12 cellular contexts compared by ENCODE assay signal in genomic region chr7:112157072-112157471, GRCh38. TPM values are rescaled to one million over a fixed set of nuclear protein-coding genes. Genes with fewer than 3 reads are reported as not detected.
DNase-seq lines count a peak whose midpoint lies in the region; ATAC-seq, FAIRE-seq and TF ChIP-seq lines count a peak whose summit lies in the region.
"Had no signal": no experiment of that assay in that cellular context is flagged by ENCODE, and none has a peak within 500 bp of the region (broad histone marks: within the 10 kb centered on the region; RNA-seq: fewer than 3 reads in every experiment).

No MANE protein-coding gene starts in this region.

- H3K27ac Mint-ChIP-seq in astrocyte (ENCODE audit: unreplicated experiment): peak overlapping the region; percentile 73
- H3K27ac Mint-ChIP-seq: activated naive CD4-positive, alpha-beta T cell treated with anti-CD3 and anti-CD28 coated beads, Interleukin-2, amount 10 ng/mL, durations not matched to agents 7 days and 5 days; mesothelial cell of epicardium; stimulated activated memory B cell treated with anti-CD40 and anti-IgM and Interleukin-4, amounts not matched to agents 10 μg/mL and 1 μg/mL and 100 μg/mL, for 72 hours had no signal

- no peak overlapping the region for H3K4me3 Mint-ChIP-seq in astrocyte (ENCODE audit: unreplicated experiment)
- H3K4me3 Mint-ChIP-seq: activated naive CD4-positive, alpha-beta T cell treated with anti-CD3 and anti-CD28 coated beads, Interleukin-2, amount 10 ng/mL, durations not matched to agents 7 days and 5 days; mesothelial cell of epicardium; stimulated activated memory B cell treated with anti-CD40 and anti-IgM and Interleukin-4, amounts not matched to agents 10 μg/mL and 1 μg/mL and 100 μg/mL, for 72 hours had no signal

- H3K36me3 ChIP-seq in astrocyte (ENCODE audit: insufficient read depth, low read length) (no peaks in the 10 kb centered on the region), mesenchymal stem cell (ENCODE audit: control insufficient read depth in 1 of 2, insufficient read depth in 2 of 2, low read depth in 1 of 2, low read length in 2 of 2) (no peaks in the 10 kb centered on the region), mucosa of descending colon (ENCODE audit: low read depth) (no peaks in the 10 kb centered on the region), ovary (no peaks in the 10 kb centered on the region)

- H3K4me3 ChIP-seq in astrocyte (ENCODE audit: insufficient read depth, low read depth, low read length) (no peak overlapping the region), mesenchymal stem cell (ENCODE audit: insufficient read depth in 1 of 2, low read depth in 1 of 2, low read length in 2 of 2) (no peak overlapping the region), mucosa of descending colon (no peak overlapping the region), ovary (no peak overlapping the region), lower leg skin (ENCODE audit: low read depth, poor library complexity, severe bottlenecking) (no peak overlapping the region)

- H3K79me1 ChIP-seq in mesenchymal stem cell (replicated peaks; ENCODE audit: low read length, poor library complexity, severe bottlenecking): peaks cover 7% of the 10 kb centered on the region

- peaks cover 5% of the 10 kb centered on the region for H3K79me2 ChIP-seq in astrocyte (ENCODE audit: insufficient read depth, low read length)

- no peak for FAIRE-seq in astrocyte (lab: Jason Lieb, UNC)

- H3K9ac ChIP-seq in astrocyte (ENCODE audit: low read length): no peak overlapping the region
- no peak overlapping the region for H3K9ac ChIP-seq in mesenchymal stem cell (ENCODE audit: low read length)

- H3K27me3 ChIP-seq in astrocyte (ENCODE audit: insufficient read depth, low read length) (no peaks in the 10 kb centered on the region), mesenchymal stem cell (ENCODE audit: control insufficient read depth in 1 of 2, insufficient read depth in 1 of 2, low read length in 2 of 2) (no peaks in the 10 kb centered on the region), ovary (no peaks in the 10 kb centered on the region)

- TF ChIP-seq POLR2A in ovary (IDR thresholded peaks at IDR 0.05) (no peak), lower leg skin (IDR thresholded peaks at IDR 0.05) (no peak)

- no peak for TF ChIP-seq EP300 in ovary (IDR thresholded peaks at IDR 0.05)

- no peak overlapping the region for H3K4ac ChIP-seq in mesenchymal stem cell (ENCODE audit: low read depth in 1 of 2, low read length in 2 of 2)

- no peak overlapping the region for H2BK15ac ChIP-seq in mesenchymal stem cell (ENCODE audit: low read depth, poor library complexity, severe bottlenecking)

- no peaks in the 10 kb centered on the region for H3K9me3 Mint-ChIP-seq in astrocyte (ENCODE audit: unreplicated experiment)
- H3K9me3 Mint-ChIP-seq: activated naive CD4-positive, alpha-beta T cell treated with anti-CD3 and anti-CD28 coated beads, Interleukin-2, amount 10 ng/mL, durations not matched to agents 7 days and 5 days; mesothelial cell of epicardium; stimulated activated memory B cell treated with anti-CD40 and anti-IgM and Interleukin-4, amounts not matched to agents 10 μg/mL and 1 μg/mL and 100 μg/mL, for 72 hours had no signal

- no peak overlapping the region for H3K18ac ChIP-seq in mesenchymal stem cell (ENCODE audit: low read depth in 1 of 2, low read length in 2 of 2)

- H3K9me3 ChIP-seq in astrocyte (ENCODE audit: insufficient read depth, low read depth, low read length): no peaks in the 10 kb centered on the region
- no peaks in the 10 kb centered on the region for H3K9me3 ChIP-seq in mesenchymal stem cell (ENCODE audit: control insufficient read depth, low read length)
- no peaks in the 10 kb centered on the region for H3K9me3 ChIP-seq in mucosa of descending colon
- H3K9me3 ChIP-seq in ovary: no peaks in the 10 kb centered on the region

- ATAC-seq in mucosa of descending colon: no peak
- ATAC-seq: activated CD4-positive, CD25-positive, alpha-beta regulatory T cell treated with anti-CD3 and anti-CD28 coated beads, Interleukin-2, amount 50 U/mL, for 24 hours; stimulated activated memory B cell treated with anti-CD40 and anti-IgM and Interleukin-4, amounts not matched to agents 10 μg/mL and 1 μg/mL and 100 μg/mL, for 72 hours had no signal

- H4K20me1 ChIP-seq in astrocyte (ENCODE audit: insufficient read depth, low read length): peaks cover 7% of the 10 kb centered on the region

- H2BK12ac ChIP-seq in mesenchymal stem cell (ENCODE audit: low read length in 2 of 2): no peak overlapping the region

- no peaks in the 10 kb centered on the region for H3K27me3 Mint-ChIP-seq in astrocyte (ENCODE audit: low read depth, unreplicated experiment)
- H3K27me3 Mint-ChIP-seq: stimulated activated memory B cell treated with anti-CD40 and anti-IgM and Interleukin-4, amounts not matched to agents 10 μg/mL and 1 μg/mL and 100 μg/mL, for 72 hours had no signal

- H3K36me3 Mint-ChIP-seq in astrocyte (ENCODE audit: low read depth, unreplicated experiment): no peaks in the 10 kb centered on the region
- H3K36me3 Mint-ChIP-seq: activated naive CD4-positive, alpha-beta T cell treated with anti-CD3 and anti-CD28 coated beads, Interleukin-2, amount 10 ng/mL, durations not matched to agents 7 days and 5 days; mesothelial cell of epicardium; stimulated activated memory B cell treated with anti-CD40 and anti-IgM and Interleukin-4, amounts not matched to agents 10 μg/mL and 1 μg/mL and 100 μg/mL, for 72 hours had no signal

- H3K4me2 ChIP-seq in astrocyte (ENCODE audit: low read length) (peak overlapping the region; percentile 34), mesenchymal stem cell (ENCODE audit: low read length, poor library complexity, severe bottlenecking) (no peak overlapping the region)

- H2BK120ac ChIP-seq in mesenchymal stem cell (ENCODE audit: low read depth, low read length): no peak overlapping the region

- peak overlapping the region; percentile 40 for H4K8ac ChIP-seq in mesenchymal stem cell (ENCODE audit: low read length)

- DNase-seq in GDM1 (lab: John Stamatoyannopoulos, UW) (peak; percentile 64), M059J (ENCODE audit: low read depth) (peak; percentile 99), astrocyte (ENCODE audit: low read depth) (peak; percentile 96), mesenchymal stem cell (peak; percentile 33), mucosa of descending colon (no peak), ovary (no peak), activated T-cell treated with anti-CD3 and anti-CD28 coated beads for 4 hours (no peak), lower leg skin (ENCODE audit: low spot score in 2 of 2) (no peak)
- DNase-seq: activated naive CD4-positive, alpha-beta T cell treated with anti-CD3 and anti-CD28 coated beads, Interleukin-2, amount 10 ng/mL, durations not matched to agents 7 days and 5 days had no signal

- H3K27ac ChIP-seq in astrocyte (ENCODE audit: low read depth, low read length) (peak overlapping the region; percentile 31), mesenchymal stem cell (ENCODE audit: low read length, poor library complexity, severe bottlenecking) (no peak overlapping the region), ovary (no peak overlapping the region)

- H3K4me1 Mint-ChIP-seq in astrocyte (ENCODE audit: low read depth, unreplicated experiment): peaks cover 53% of the 10 kb centered on the region
- H3K4me1 Mint-ChIP-seq: activated naive CD4-positive, alpha-beta T cell treated with anti-CD3 and anti-CD28 coated beads, Interleukin-2, amount 10 ng/mL, durations not matched to agents 7 days and 5 days had no signal

- no peak overlapping the region for H3K14ac ChIP-seq in mesenchymal stem cell (ENCODE audit: low read length in 2 of 2)

- no peak overlapping the region for H2AK5ac ChIP-seq in mesenchymal stem cell (ENCODE audit: low read length, severe bottlenecking)

- no peak overlapping the region for H2BK5ac ChIP-seq in mesenchymal stem cell (ENCODE audit: low read depth, low read length, poor library complexity, severe bottlenecking)

- no peak overlapping the region for H4K91ac ChIP-seq in mesenchymal stem cell (ENCODE audit: low read length)

- H3K23ac ChIP-seq in mesenchymal stem cell (ENCODE audit: low read length in 2 of 2): no peak overlapping the region

- intact Hi-C loops in mucosa of descending colon (cut with DNase I, micrococcal nuclease) (no loop called here), ovary (cut with DNase I) (no loop called here), lower leg skin (cut with DNase I; ENCODE audit: low total_unique reads) (no loop called here)

- WGBS in mesenchymal stem cell: 63% methylated on average over 3 of the region's 4 CpGs
- 49 to 60% (median 56%) methylated on average over 4 of the region's 4 CpGs for WGBS in ovary, 3 donors
- 55 to 65% methylated on average over 4 of the region's 4 CpGs for WGBS in lower leg skin, 2 donors

- peaks cover 31% of the 10 kb centered on the region for H3K4me1 ChIP-seq in astrocyte (ENCODE audit: insufficient read depth, low read length)
- peaks cover 6% of the 10 kb centered on the region for H3K4me1 ChIP-seq in mesenchymal stem cell (ENCODE audit: control insufficient read depth, insufficient read depth, low read depth, low read length)
- H3K4me1 ChIP-seq in mucosa of descending colon (ENCODE audit: low read depth): no peaks in the 10 kb centered on the region
- peaks cover 6% of the 10 kb centered on the region for H3K4me1 ChIP-seq in ovary (ENCODE audit: insufficient read depth)

- no peak for TF ChIP-seq CTCF in astrocyte (IDR thresholded peaks at IDR 0.05; ENCODE audit: insufficient read depth, low read depth, low read length)
- no peak for TF ChIP-seq CTCF in mucosa of descending colon (IDR thresholded peaks at IDR 0.05)
- no peak for TF ChIP-seq CTCF in ovary (IDR thresholded peaks at IDR 0.05)
- TF ChIP-seq CTCF in lower leg skin (IDR thresholded peaks at IDR 0.05): no peak

- H2AFZ ChIP-seq in astrocyte (ENCODE audit: low read depth, low read length) (no peak overlapping the region), mesenchymal stem cell (ENCODE audit: low read depth, low read length) (no peak overlapping the region)

RNA-seq across cellular contexts. Expression of gene DOCK4, which starts 49.1 kb away (rescaled TPM):
- total RNA-seq in M059J (2014; rRNA removed; shearing (Covaris generic)): 5.0 and 7.7 TPM in 2 replicates
- 31.4 and 32.2 TPM in 2 replicates for total RNA-seq in astrocyte
- polyA plus RNA-seq in mesenchymal stem cell (2013, experiment 1 of 2): 7.2 TPM
- polyA plus RNA-seq in mesenchymal stem cell (2013, experiment 2 of 2): 5.7 TPM
- 10 to 100 TPM in 2 of 3 donors, 1 to 10 TPM in 1; 9.2 to 18.4 (median 12.7) TPM for total RNA-seq in mucosa of descending colon
- 10 to 100 TPM; 15.7 to 39.7 (median 28.3) TPM for total RNA-seq in ovary
- polyA plus RNA-seq in ovary: 10 to 100 TPM in 1 of 2 donors, 1 to 10 TPM in 1; 9.5 to 15.7 TPM
- total RNA-seq in lower leg skin: 1 to 10 TPM; 8.2 to 9.0 (median 8.6) TPM

RNA-seq across cellular contexts. Expression of gene ZNF277, which starts 49.4 kb away (rescaled TPM):
- total RNA-seq in M059J (2014; rRNA removed; shearing (Covaris generic)): 17.6 and 20.6 TPM in 2 replicates
- total RNA-seq in astrocyte (22.9 and 23.0 TPM in 2 replicates), mucosa of descending colon (10 to 100 TPM; 16.8 to 26.9 (median 22.0) TPM), ovary (10 to 100 TPM; 18.1 to 27.3 (median 21.8) TPM), lower leg skin (10 to 100 TPM; 19.2 to 45.6 (median 32.8) TPM)
- 26.1 TPM for polyA plus RNA-seq in mesenchymal stem cell (2013, experiment 1 of 2)
- 27.1 TPM for polyA plus RNA-seq in mesenchymal stem cell (2013, experiment 2 of 2)
- 10 to 100 TPM; 16.4 to 19.8 TPM for polyA plus RNA-seq in ovary

Comparison
In these comparisons a context has a peak if more than half of its experiments do, and no peak if none do; other contexts are left out.
1. DNase-seq: peak in GDM1 (single experiment), M059J (single experiment), astrocyte (single experiment) and mesenchymal stem cell (single experiment); none in mucosa of descending colon (0 of 3), ovary (0 of 5), activated T-cell treated with anti-CD3 and anti-CD28 coated beads for 4 hours (single experiment) and lower leg skin (0 of 2).